In genomic region chr4:154677923-154678322, GRCh38 we compare ENCODE assay signal across 25 cellular contexts.
"Had no signal": no experiment of that assay in that cellular context is flagged by ENCODE, and none has a peak within 500 bp of the region (broad histone marks: within the 10 kb centered on the region; RNA-seq: fewer than 3 reads in every experiment).

No MANE protein-coding gene starts in this region.

- DNase-seq: activated CD4-positive, alpha-beta T cell treated with anti-CD3 and anti-CD28 coated beads for 1 hour; activated CD4-positive, alpha-beta T cell treated with anti-CD3 and anti-CD28 coated beads for 4 hours; activated CD4-positive, alpha-beta T cell treated with anti-CD3 and anti-CD28 coated beads, Interleukin-2, amount 50 U/mL, for 1 hour; activated CD4-positive, alpha-beta T cell treated with anti-CD3 and anti-CD28 coated beads, Interleukin-2, amount 50 U/mL, for 48 hours; activated CD8-positive, alpha-beta memory T cell treated with anti-CD3 and anti-CD28 coated beads for 24 hours; activated CD8-positive, alpha-beta T cell treated with anti-CD3 and anti-CD28 coated beads for 36 hours; activated effector memory CD4-positive, alpha-beta T cell treated with Interleukin-2 at 50 U/mL for 16 hours; activated gamma-delta T cell treated with Interleukin-2 at 50 U/mL for 16 hours; activated naive CD4-positive, alpha-beta T cell treated with anti-CD3 and anti-CD28 coated beads, Interleukin-2, amount 50 U/mL, for 16 hours; activated naive CD4-positive, alpha-beta T cell treated with Interleukin-2 at 50 U/mL for 16 hours; activated T-cell treated with anti-CD3 and anti-CD28 coated beads, Interleukin-2, amount 50 U/mL, for 4 hours; amniotic stem cell; anterior cingulate cortex; brain microvascular endothelial cell; dorsolateral prefrontal cortex; effector memory CD4-positive, alpha-beta T cell; endodermal cell; foreskin fibroblast; T-helper 2 cell had no signal

- H3K9me3 Mint-ChIP-seq: activated CD8-positive, alpha-beta T cell treated with anti-CD3 and anti-CD28 coated beads for 36 hours; activated T-cell treated with anti-CD3 and anti-CD28 coated beads, Interleukin-2, amount 50 U/mL, for 4 hours; activated T-helper 17 cell treated with anti-CD3 and anti-CD28 coated beads, Interleukin-2, amount 50 U/mL, for 72 hours; dendritic cell treated with granulocyte-macrophage colony-stimulating factor and Interleukin-4, amounts not matched to agents 40 ng/mL and 50 ng/mL, for 4 days; endodermal cell had no signal

- H3K27ac ChIP-seq: brain microvascular endothelial cell, coronary artery, dorsolateral prefrontal cortex had no signal

- H3K4me3 Mint-ChIP-seq: activated CD8-positive, alpha-beta T cell treated with anti-CD3 and anti-CD28 coated beads for 36 hours; activated naive CD8-positive, alpha-beta T cell; activated T-cell treated with anti-CD3 and anti-CD28 coated beads, Interleukin-2, amount 50 U/mL, for 4 hours; activated T-helper 17 cell treated with anti-CD3 and anti-CD28 coated beads, Interleukin-2, amount 50 U/mL, for 72 hours; central memory CD8-positive, alpha-beta T cell; dendritic cell treated with granulocyte-macrophage colony-stimulating factor and Interleukin-4, amounts not matched to agents 40 ng/mL and 50 ng/mL, for 4 days; endodermal cell had no signal

- H3K36me3 ChIP-seq: brain microvascular endothelial cell had no signal

- H3K27me3 Mint-ChIP-seq: dendritic cell treated with granulocyte-macrophage colony-stimulating factor and Interleukin-4, amounts not matched to agents 40 ng/mL and 50 ng/mL, for 4 days had no signal

- H3K27me3 ChIP-seq: brain microvascular endothelial cell, dorsolateral prefrontal cortex had no signal

- ATAC-seq: activated CD8-positive, alpha-beta T cell treated with anti-CD3 and anti-CD28 coated beads for 36 hours; activated T-cell treated with anti-CD3 and anti-CD28 coated beads, Interleukin-2, amount 50 U/mL, for 4 hours; activated T-helper 17 cell treated with anti-CD3 and anti-CD28 coated beads, Interleukin-2, amount 50 U/mL, for 72 hours; esophagus mucosa had no signal

- H3K4me1 Mint-ChIP-seq: activated T-helper 17 cell treated with anti-CD3 and anti-CD28 coated beads, Interleukin-2, amount 50 U/mL, for 72 hours; central memory CD8-positive, alpha-beta T cell had no signal

- H3K36me3 Mint-ChIP-seq: activated naive CD8-positive, alpha-beta T cell had no signal

- H3K4me3 ChIP-seq: coronary artery, dorsolateral prefrontal cortex had no signal

- H3K27ac Mint-ChIP-seq: activated CD8-positive, alpha-beta T cell treated with anti-CD3 and anti-CD28 coated beads for 36 hours; activated naive CD8-positive, alpha-beta T cell; activated T-helper 17 cell treated with anti-CD3 and anti-CD28 coated beads, Interleukin-2, amount 50 U/mL, for 72 hours; dendritic cell treated with granulocyte-macrophage colony-stimulating factor and Interleukin-4, amounts not matched to agents 40 ng/mL and 50 ng/mL, for 4 days; endodermal cell had no signal
